Comparison of ENCODE assay signal across 1 cellular context in the genomic region with DNA sequence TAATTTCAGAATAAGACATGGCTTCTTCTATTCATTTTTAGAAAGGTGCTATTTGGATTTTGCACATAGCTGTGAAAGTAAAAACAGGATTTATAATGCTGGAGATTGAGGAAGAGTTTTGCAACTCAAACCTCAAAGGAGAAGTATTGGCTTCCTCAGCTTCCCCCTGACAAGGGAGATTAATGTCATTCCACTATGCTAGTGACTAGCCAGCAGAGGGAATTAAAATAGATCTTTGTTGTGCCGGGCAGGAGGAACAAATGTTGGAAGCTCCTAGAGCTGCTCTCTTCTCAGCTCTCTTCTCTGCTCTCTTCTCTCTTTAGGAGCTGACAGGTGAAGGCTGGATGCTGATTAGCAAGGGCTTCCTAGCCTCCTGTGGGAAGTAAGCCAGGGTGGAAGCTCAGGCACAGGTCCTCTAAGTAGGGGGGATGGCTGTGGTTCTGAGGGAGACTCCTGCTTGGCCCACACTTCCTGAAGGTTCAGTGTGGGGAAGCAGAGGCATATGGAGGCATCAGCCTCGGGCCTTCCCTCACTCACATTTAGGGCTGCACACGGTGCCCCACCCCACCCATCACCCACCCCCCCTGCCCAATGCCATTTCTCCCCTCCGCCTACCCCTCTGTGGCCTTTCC.
TF ChIP-seq lines count a peak whose summit lies in the region.

No MANE protein-coding gene starts in this region.

TF ChIP-seq in K562, 482 proteins besides CTCF, POLR2A, EP300 and RAD21:
- TF ChIP-seq, protein P1, sequence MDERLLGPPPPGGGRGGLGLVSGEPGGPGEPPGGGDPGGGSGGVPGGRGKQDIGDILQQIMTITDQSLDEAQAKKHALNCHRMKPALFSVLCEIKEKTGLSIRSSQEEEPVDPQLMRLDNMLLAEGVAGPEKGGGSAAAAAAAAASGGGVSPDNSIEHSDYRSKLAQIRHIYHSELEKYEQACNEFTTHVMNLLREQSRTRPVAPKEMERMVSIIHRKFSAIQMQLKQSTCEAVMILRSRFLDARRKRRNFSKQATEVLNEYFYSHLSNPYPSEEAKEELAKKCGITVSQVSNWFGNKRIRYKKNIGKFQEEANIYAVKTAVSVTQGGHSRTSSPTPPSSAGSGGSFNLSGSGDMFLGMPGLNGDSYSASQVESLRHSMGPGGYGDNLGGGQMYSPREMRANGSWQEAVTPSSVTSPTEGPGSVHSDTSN (CRISPR knock-in tag; IDR thresholded peaks at IDR 0.05; ENCODE audit: low read depth): no peak
- TF ChIP-seq, protein P1 (tag; conservative IDR thresholded peaks at IDR 0.05; ENCODE audit: low read depth): peak; percentile 60; the same call in 1 of the 2 replicates
- no peak for TF ChIP-seq CCAR2 (IDR thresholded peaks at IDR 0.05; ENCODE audit: low read depth, low read length)
- TF ChIP-seq HLTF (IDR thresholded peaks at IDR 0.05): no peak
- TF ChIP-seq ZFP36 (IDR thresholded peaks at IDR 0.05; ENCODE audit: low read depth, low read length, partially characterized antibody): no peak
- peak; percentile 60 for TF ChIP-seq MEIS2 (IDR thresholded peaks at IDR 0.05; ENCODE audit: partially characterized antibody)
